Comparison of ENCODE assay signal across 12 cellular contexts in genomic region chr19:32351807-32352630, GRCh38. TPM values are rescaled to one million over a fixed set of nuclear protein-coding genes. Genes with fewer than 3 reads are reported as not detected.
A peak's percentile ranks its signal among the peaks of the same experiment; 100 is the strongest.
DNase-seq lines count a peak whose midpoint lies in the region; ATAC-seq and TF ChIP-seq lines count a peak whose summit lies in the region.
"Had no signal": no experiment of that assay in that cellular context is flagged by ENCODE, and none has a peak within 500 bp of the region (broad histone marks: within the 10 kb centered on the region; RNA-seq: fewer than 3 reads in every experiment).

No MANE protein-coding gene starts in this region.

- CTCF ChIA-PET in activated B cell treated with CpG ODN at 0.5 μM for 24 hours (lab: Charles Lee) = no interaction called here

- peak; percentile 34 for DNase-seq in ACHN
- DNase-seq in HS-5 (ENCODE audit: low read depth) = peak; percentile 38
- no peak for DNase-seq in activated B cell treated with CpG ODN at 0.5 μM for 24 hours
- peak; percentile 21 for DNase-seq in kidney glomerular epithelial cell (lab: John Stamatoyannopoulos, UW)
- no peak for DNase-seq in T-helper 2 cell treated with Interferon-gamma antibody and Interleukin-4, amounts not matched to agents 5 μg/mL and 100 μg/mL, for 36 hours (ENCODE audit: low spot score)
- DNase-seq in NCI-H1092 treated with DMSO at 0.1 percent for 48 hours (lab: John Stamatoyannopoulos, UW) = no peak
- no peak for DNase-seq in GM10266 (ENCODE audit: extremely low spot score)
- DNase-seq: activated CD4-positive, alpha-beta T cell treated with anti-CD3 and anti-CD28 coated beads, Interleukin-2, amount 10 ng/mL, durations not matched to agents 7 days and 5 days; colonic mucosa; DMS153; NCI-H345 had no signal

- H3K4me3 Mint-ChIP-seq in activated B cell treated with CpG ODN at 0.5 μM for 24 hours = peak overlapping the region; percentile 70
- H3K4me3 Mint-ChIP-seq in T-helper 2 cell treated with Interferon-gamma antibody and Interleukin-4, amounts not matched to agents 5 μg/mL and 100 μg/mL, for 36 hours = no peak overlapping the region
- H3K4me3 Mint-ChIP-seq: activated CD4-positive, alpha-beta T cell treated with anti-CD3 and anti-CD28 coated beads, Interleukin-2, amount 10 ng/mL, durations not matched to agents 7 days and 5 days had no signal

- H3K9me3 Mint-ChIP-seq in activated B cell treated with CpG ODN at 0.5 μM for 24 hours = no peaks in the 10 kb centered on the region
- no peaks in the 10 kb centered on the region for H3K9me3 Mint-ChIP-seq in T-helper 2 cell treated with Interferon-gamma antibody and Interleukin-4, amounts not matched to agents 5 μg/mL and 100 μg/mL, for 36 hours
- H3K9me3 Mint-ChIP-seq: activated CD4-positive, alpha-beta T cell treated with anti-CD3 and anti-CD28 coated beads, Interleukin-2, amount 10 ng/mL, durations not matched to agents 7 days and 5 days had no signal

- in situ Hi-C loops in ACHN (cut with HindIII; ENCODE audit: low pct_ligation_motif_present, low pct_unique_long_range_greater_than_20kb, low sequenced_read_pairs) = no loop called here

- H3K27ac Mint-ChIP-seq in activated B cell treated with CpG ODN at 0.5 μM for 24 hours = peak overlapping the region; percentile 61
- no peak overlapping the region for H3K27ac Mint-ChIP-seq in T-helper 2 cell treated with Interferon-gamma antibody and Interleukin-4, amounts not matched to agents 5 μg/mL and 100 μg/mL, for 36 hours
- H3K27ac Mint-ChIP-seq: activated CD4-positive, alpha-beta T cell treated with anti-CD3 and anti-CD28 coated beads, Interleukin-2, amount 10 ng/mL, durations not matched to agents 7 days and 5 days had no signal

- peak; percentile 68 for ATAC-seq in activated B cell treated with CpG ODN at 0.5 μM for 24 hours (ENCODE audit: low read depth)
- ATAC-seq in HG02884 (IDR thresholded peaks at IDR 0.05; ENCODE audit: unreplicated experiment) = no peak

- H3K4me1 Mint-ChIP-seq in activated B cell treated with CpG ODN at 0.5 μM for 24 hours = peaks cover 71% of the 10 kb centered on the region
- H3K4me1 Mint-ChIP-seq in T-helper 2 cell treated with Interferon-gamma antibody and Interleukin-4, amounts not matched to agents 5 μg/mL and 100 μg/mL, for 36 hours (ENCODE audit: low read depth) = peaks cover 47% of the 10 kb centered on the region

- no peak for TF ChIP-seq CTCF in activated B cell treated with CpG ODN at 0.5 μM for 24 hours (IDR thresholded peaks at IDR 0.05)
- TF ChIP-seq CTCF in GM10266 (IDR thresholded peaks at IDR 0.05; ENCODE audit: control insufficient read depth, insufficient read depth, low read depth, missing control alignments) = no peak

- H3K36me3 Mint-ChIP-seq in activated B cell treated with CpG ODN at 0.5 μM for 24 hours (ENCODE audit: low read depth) = peaks cover 82% of the 10 kb centered on the region
- H3K36me3 Mint-ChIP-seq in T-helper 2 cell treated with Interferon-gamma antibody and Interleukin-4, amounts not matched to agents 5 μg/mL and 100 μg/mL, for 36 hours (ENCODE audit: low read depth) = peaks cover 75% of the 10 kb centered on the region

- intact Hi-C loops in activated B cell treated with CpG ODN at 0.5 μM for 24 hours (cut with micrococcal nuclease) = no loop called here

- POLR2A ChIA-PET in activated B cell treated with CpG ODN at 0.5 μM for 24 hours (lab: Charles Lee) = interaction anchor here (0.6 to 2.1 kb wide), 3 partner anchors 11 to 53 kb away, joined by 3 to 7 read pairs (median 3); partner anchors contain the start of gene DPY19L3

- no peaks in the 10 kb centered on the region for H3K27me3 Mint-ChIP-seq in activated B cell treated with CpG ODN at 0.5 μM for 24 hours
- H3K27me3 Mint-ChIP-seq in T-helper 2 cell treated with Interferon-gamma antibody and Interleukin-4, amounts not matched to agents 5 μg/mL and 100 μg/mL, for 36 hours (ENCODE audit: low read depth) = no peaks in the 10 kb centered on the region
- H3K27me3 Mint-ChIP-seq: activated CD4-positive, alpha-beta T cell treated with anti-CD3 and anti-CD28 coated beads, Interleukin-2, amount 10 ng/mL, durations not matched to agents 7 days and 5 days had no signal

RNA-seq across cellular contexts. Expression of gene ZNF507, which starts 6.6 kb away (rescaled TPM):
- 35.3 and 38.6 TPM in 2 replicates for total RNA-seq in activated B cell treated with CpG ODN at 0.5 μM for 24 hours

RNA-seq across cellular contexts. Expression of gene DPY19L3, which starts 53.6 kb away (rescaled TPM):
- total RNA-seq in activated B cell treated with CpG ODN at 0.5 μM for 24 hours = 22.1 and 29.8 TPM in 2 replicates

Comparison
In these comparisons a context has a peak if more than half of its experiments do, and no peak if none do; other contexts are left out.
1. DNase-seq: peak in ACHN (single experiment), HS-5 (single experiment) and kidney glomerular epithelial cell (single experiment); none in activated B cell treated with CpG ODN at 0.5 μM for 24 hours (single experiment), T-helper 2 cell treated with Interferon-gamma antibody and Interleukin-4, amounts not matched to agents 5 μg/mL and 100 μg/mL, for 36 hours (single experiment), NCI-H1092 treated with DMSO at 0.1 percent for 48 hours (single experiment) and GM10266 (single experiment).